ENCODE assay signal across 10 cellular contexts in genomic region chr17:16980813-16981731, GRCh38. TPM values are rescaled to one million over a fixed set of nuclear protein-coding genes. Genes with fewer than 3 reads are reported as not detected.
DNase-seq lines count a peak whose midpoint lies in the region; ATAC-seq and TF ChIP-seq lines count a peak whose summit lies in the region.
"Had no signal": no experiment of that assay in that cellular context is flagged by ENCODE, and none has a peak within 500 bp of the region (broad histone marks: within the 10 kb centered on the region; RNA-seq: fewer than 3 reads in every experiment).

No MANE protein-coding gene starts in this region.

- no peak overlapping the region for H3K4me3 ChIP-seq in CD8-positive, alpha-beta memory T cell (ENCODE audit: low read length)
- H3K4me3 ChIP-seq: skin epidermis had no signal

- peaks cover 0 to 3% (median 0%) of the 10 kb centered on the region in 3 donors for H3K4me1 Mint-ChIP-seq in CD8-positive, alpha-beta memory T cell

- H3K27ac ChIP-seq in CD8-positive, alpha-beta memory T cell (ENCODE audit: low read depth, low read length) = no peak overlapping the region
- H3K27ac ChIP-seq: skin epidermis had no signal

- CTCF ChIA-PET in CD8-positive, alpha-beta memory T cell (lab: Charles Lee) = no interaction called here

- intact Hi-C loops in left colon (cut with DNase I, micrococcal nuclease) = no loop called here

- no peak overlapping the region for H3K27ac Mint-ChIP-seq in CD8-positive, alpha-beta memory T cell
- H3K27ac Mint-ChIP-seq: activated CD4-positive, alpha-beta T cell treated with anti-CD3 and anti-CD28 coated beads, Interleukin-2, amount 10 ng/mL, durations not matched to agents 7 days and 5 days had no signal

- H3K4me3 Mint-ChIP-seq in CD8-positive, alpha-beta memory T cell = no peak overlapping the region
- H3K4me3 Mint-ChIP-seq: activated CD4-positive, alpha-beta T cell treated with anti-CD3 and anti-CD28 coated beads, Interleukin-2, amount 10 ng/mL, durations not matched to agents 7 days and 5 days had no signal

- DNase-seq in GM10266 (ENCODE audit: extremely low spot score) = peak; percentile 42
- peak; percentile 92 for DNase-seq in NCI-H146 (lab: John Stamatoyannopoulos, UW)
- peak in 1 of 2 donors; percentile 44 for DNase-seq in left colon
- no peak for DNase-seq in NCI-H128 (lab: John Stamatoyannopoulos, UW; ENCODE audit: unreplicated experiment)
- DNase-seq in CD8-positive, alpha-beta memory T cell = no peak
- no peak for DNase-seq in CD1c-positive myeloid dendritic cell (ENCODE audit: extremely low spot score)
- DNase-seq: activated CD4-positive, alpha-beta T cell treated with anti-CD3 and anti-CD28 coated beads, Interleukin-2, amount 10 ng/mL, durations not matched to agents 7 days and 5 days had no signal

- H3K36me3 Mint-ChIP-seq in CD8-positive, alpha-beta memory T cell = no peaks in the 10 kb centered on the region

- peak; percentile 41 for ATAC-seq in GM21529 (IDR thresholded peaks at IDR 0.05; ENCODE audit: unreplicated experiment)
- ATAC-seq in left colon = peak; percentile 95
- no peak for ATAC-seq in HG03457 (IDR thresholded peaks at IDR 0.05; ENCODE audit: unreplicated experiment)

- POLR2A ChIA-PET in CD8-positive, alpha-beta memory T cell (lab: Charles Lee) = interaction anchor here (1.4 kb wide), 1 partner anchor 8 kb away, joined by 3 read pairs; no protein-coding TSS in a partner anchor

- peaks cover 4 to 19% of the 10 kb centered on the region in 2 donors for H3K27me3 Mint-ChIP-seq in CD8-positive, alpha-beta memory T cell

- H3K36me3 ChIP-seq in CD8-positive, alpha-beta memory T cell (ENCODE audit: insufficient read depth, low read length) = no peaks in the 10 kb centered on the region

- H3K9me3 ChIP-seq in CD8-positive, alpha-beta memory T cell (ENCODE audit: low read length) = no peaks in the 10 kb centered on the region

- H3K9me3 Mint-ChIP-seq in CD8-positive, alpha-beta memory T cell = no peaks in the 10 kb centered on the region
- H3K9me3 Mint-ChIP-seq: activated CD4-positive, alpha-beta T cell treated with anti-CD3 and anti-CD28 coated beads, Interleukin-2, amount 10 ng/mL, durations not matched to agents 7 days and 5 days had no signal

- no peaks in the 10 kb centered on the region for H3K4me1 ChIP-seq in CD8-positive, alpha-beta memory T cell (ENCODE audit: insufficient read depth, low read length)

- H3K27me3 ChIP-seq in CD8-positive, alpha-beta memory T cell (ENCODE audit: insufficient read depth, low read length, poor library complexity, severe bottlenecking) = no peaks in the 10 kb centered on the region

- TF ChIP-seq CTCF in GM10266 (IDR thresholded peaks at IDR 0.05; ENCODE audit: control insufficient read depth, insufficient read depth, low read depth, missing control alignments) = no peak

RNA-seq across cellular contexts. Expression of gene TNFRSF13B, which starts 9.2 kb away (rescaled TPM):
- total RNA-seq in left colon = 1 to 10 TPM in 1 of 2 donors, under 1 TPM in 1; 0.79 to 1.4 TPM
- total RNA-seq in CD8-positive, alpha-beta memory T cell = not detected
- polyA plus RNA-seq in CD8-positive, alpha-beta memory T cell = not detected
- total RNA-seq: activated CD4-positive, alpha-beta T cell treated with anti-CD3 and anti-CD28 coated beads, Interleukin-2, amount 10 ng/mL, durations not matched to agents 7 days and 5 days had no signal

Comparison
In these comparisons a context has a peak if more than half of its experiments do, and no peak if none do; other contexts are left out.
1. DNase-seq: peak in GM10266 (single experiment) and NCI-H146 (single experiment); none in NCI-H128 (single experiment), CD8-positive, alpha-beta memory T cell (0 of 5) and CD1c-positive myeloid dendritic cell (single experiment).